19 cellular contexts compared by ENCODE assay signal in genomic region chr2:72809095-72809494, GRCh38. TPM values are rescaled to one million over a fixed set of nuclear protein-coding genes. Genes with fewer than 3 reads are reported as not detected.
DNase-seq lines count a peak whose midpoint lies in the region; ATAC-seq, FAIRE-seq and TF ChIP-seq lines count a peak whose summit lies in the region.
"Had no signal": no experiment of that assay in that cellular context is flagged by ENCODE, and none has a peak within 500 bp of the region (broad histone marks: within the 10 kb centered on the region; RNA-seq: fewer than 3 reads in every experiment).

No MANE protein-coding gene starts in this region.

- DNase-seq in K562 (ENCODE audit: extremely low read depth in 1 of 4, low spot score in 3 of 4) (no peak), LoVo (ENCODE audit: low spot score) (no peak), sigmoid colon (no peak), COLO668 (lab: John Stamatoyannopoulos, UW; ENCODE audit: unreplicated experiment) (no peak)
- DNase-seq: 8988T; C1 segment of cervical spinal cord; Caco-2; CD4-positive, alpha-beta memory T cell; DMS153; DND-41; GDM1; H9; HFFc6 had no signal

- no peak for TF ChIP-seq POLR2A in K562 (conservative IDR thresholded peaks at IDR 0.05)
- TF ChIP-seq POLR2A in sigmoid colon (IDR thresholded peaks at IDR 0.05), result no peak

- no peak overlapping the region for H3K4me2 ChIP-seq in K562 (ENCODE audit: insufficient read depth, low read length)
- H3K4me2 ChIP-seq: GM23338 had no signal

- CTCF ChIA-PET in HEK293 (lab: Yijun Ruan, JAX), result interaction anchor here (0.9 kb wide), 1 partner anchor 54 kb away, joined by 4 read pairs; no protein-coding TSS in a partner anchor
- CTCF ChIA-PET in K562 (lab: Yijun Ruan, JAX; ENCODE audit: low intra/inter-chr PET ratio), result no interaction called here

- 5% methylated on average over 1 of the region's 1 CpG for WGBS in K562 (ENCODE audit: insufficient coverage, low coverage, missing lambda C conversion rate)
- WGBS in sigmoid colon, 2 donors, result 95 to 97% methylated on average over 1 of the region's 1 CpG

- intact Hi-C loops in K562 (cut with micrococcal nuclease) (no loop called here), sigmoid colon (cut with DNase I) (no loop called here)

- TF ChIP-seq CTCF in HEK293 (tag by site-specific recombination; IDR thresholded peaks at IDR 0.05), result no peak
- TF ChIP-seq CTCF in K562 (IDR thresholded peaks at IDR 0.05 in 2 of 3, conservative IDR thresholded peaks at IDR 0.05 in 1 of 3; ENCODE audit: insufficient read depth in 2 of 3, low read depth in 1 of 3, low read length in 3 of 3), result no peak
- TF ChIP-seq CTCF in sigmoid colon (IDR thresholded peaks at IDR 0.05), result no peak

- TF ChIP-seq RAD21 in K562 (CRISPR knock-in tag; conservative IDR thresholded peaks at IDR 0.05 in 1 of 2, IDR thresholded peaks at IDR 0.05 in 1 of 2), result no peak

- no peaks in the 10 kb centered on the region for H3K27me3 ChIP-seq in K562 (ENCODE audit: control insufficient read depth in 2 of 2, insufficient read depth in 2 of 2, low read length in 2 of 2)
- no peaks in the 10 kb centered on the region for H3K27me3 ChIP-seq in sigmoid colon

- no peak for TF ChIP-seq EP300 in K562 (IDR thresholded peaks at IDR 0.05; ENCODE audit: low read length)
- no peak for TF ChIP-seq EP300 in sigmoid colon (IDR thresholded peaks at IDR 0.05)

- H3K27ac ChIP-seq in HEK293 (ENCODE audit: extremely low read depth, low read depth, low read length), result no peak overlapping the region
- H3K27ac ChIP-seq in K562 (ENCODE audit: extremely low read depth, low read depth, low read length), result no peak overlapping the region
- no peak overlapping the region for H3K27ac ChIP-seq in sigmoid colon

- no peak overlapping the region for H2AFZ ChIP-seq in K562 (ENCODE audit: low read depth, low read length)
- H2AFZ ChIP-seq: GM23338 had no signal

- H3K36me3 ChIP-seq in HEK293 (ENCODE audit: control insufficient read depth in 2 of 2, insufficient read depth in 1 of 2, low read length in 2 of 2) (peaks cover 0 to 5% of the 10 kb centered on the region in 2 experiments; a peak in 1 of 3 replicates), K562 (ENCODE audit: control insufficient read depth, insufficient read depth, low read length) (no peaks in the 10 kb centered on the region), sigmoid colon (no peaks in the 10 kb centered on the region)

- H3K9me1 ChIP-seq in K562 (ENCODE audit: control insufficient read depth, insufficient read depth, low read length), result no peaks in the 10 kb centered on the region

- H3K9me3 ChIP-seq in HEK293 (ENCODE audit: control insufficient read depth, insufficient read depth, low read depth, low read length) (peaks cover 3% of the 10 kb centered on the region; the same call in 1 of the 2 replicates), K562 (replicated peaks; ENCODE audit: control insufficient read depth, insufficient read depth, low read depth, low read length) (no peaks in the 10 kb centered on the region), sigmoid colon (no peaks in the 10 kb centered on the region)

- POLR2A ChIA-PET in HEK293 (lab: Yijun Ruan, JAX), result no interaction called here
- POLR2A ChIA-PET in K562 (lab: Yijun Ruan, JAX), result interaction anchor here (1.4 kb wide), 1 partner anchor 16 kb away, joined by 3 read pairs; no protein-coding TSS in a partner anchor

- BruUV-seq in K562 (replicated peaks; lab: Mats Ljungman, UMichigan), result no TSS peak

- H3K4me1 ChIP-seq in HEK293 (ENCODE audit: control insufficient read depth, insufficient read depth, low read length) (no peaks in the 10 kb centered on the region), K562 (replicated peaks in 1 of 2; ENCODE audit: control insufficient read depth in 2 of 2, insufficient read depth in 2 of 2, low read length in 2 of 2) (no peaks in the 10 kb centered on the region), sigmoid colon (no peaks in the 10 kb centered on the region)
- H3K4me1 ChIP-seq: Caco-2 had no signal

- peak; percentile 65 for FAIRE-seq in A204.1 (lab: Jason Lieb, UNC)
- no peak for FAIRE-seq in K562 (lab: Jason Lieb, UNC)
- FAIRE-seq: GM19239 had no signal

- no peaks in the 10 kb centered on the region for H4K20me1 ChIP-seq in K562 (replicated peaks; ENCODE audit: control insufficient read depth, insufficient read depth, low read length)

- H3K79me2 ChIP-seq in K562 (ENCODE audit: control insufficient read depth, insufficient read depth, low read length), result no peaks in the 10 kb centered on the region

- H3K9ac ChIP-seq in K562 (ENCODE audit: insufficient read depth in 1 of 2, low read depth in 2 of 2, low read length in 2 of 2), result no peak overlapping the region

- in situ Hi-C loops in K562 (cut with MboI), result no loop called here

- H3K4me3 ChIP-seq in HEK293 (ENCODE audit: low read depth, low read length) (no peak overlapping the region), K562 (no peak overlapping the region), sigmoid colon (no peak overlapping the region)
- H3K4me3 ChIP-seq: GM12878, GM23338 had no signal

- no peak for ATAC-seq in K562
- ATAC-seq: GM12878, GM23338, HCT116 had no signal

TF ChIP-seq in HEK293, 187 proteins besides CTCF, POLR2A, EP300 and RAD21 (continues in another document):
- TF ChIP-seq SETDB1 (IDR thresholded peaks at IDR 0.05; ENCODE audit: insufficient read length, low read length), result peak; percentile 83

TF ChIP-seq in K562, 482 proteins besides CTCF, POLR2A, EP300 and RAD21:
- TF ChIP-seq RFX7 (CRISPR knock-in tag; IDR thresholded peaks at IDR 0.05) (no peak), ZNF507 (tag; conservative IDR thresholded peaks at IDR 0.05) (peak; percentile 98)
TF ChIP-seq in K562: peak in this region for 1.

RNA-seq across cellular contexts. Expression of gene EXOC6B, which starts 16.7 kb away (rescaled TPM):
- total RNA-seq in K562 (2011; cell fraction: chromatin; rRNA removed; ENCODE audit: low replicate concordance), result 2.6 and 9.1 TPM in 2 replicates
- total RNA-seq in K562 (2011; cell fraction: nucleolus; rRNA removed), result 0.79 and 1.5 TPM in 2 replicates
- total RNA-seq in K562 (2011; cell fraction: nucleoplasm; rRNA removed), result 1.7 and 2.9 TPM in 2 replicates
- total RNA-seq in K562 (2014; rRNA removed) (1.8 and 4.2 TPM in 2 replicates), K562 (2014; rRNA removed; fragmentation: Illumina TruSeq; extraction: Trizol) (1.9 and 2.4 TPM in 2 replicates), K562 (2015; rRNA removed; fragmentation: Illumina TruSeq; extraction: Trizol) (2.0 TPM in 2 replicates), K562 (2021) (2.3 and 2.9 TPM in 2 replicates), sigmoid colon (10 to 100 TPM; 25.3 to 46.1 (median 42.0) TPM)
- polyA plus RNA-seq in K562 (2011; rRNA removed) (1.4 and 2.1 TPM in 2 replicates), K562 (2014; fragmentation: Illumina TruSeq; extraction: Trizol) (1.6 TPM in 2 replicates), K562 (2014; fragmentation: Nextera tagmentation; extraction: Ambion mirVana) (under 1 TPM; 0.28 to 0.67 TPM), K562 (2014; rRNA removed) (1.1 and 1.8 TPM in 2 replicates), sigmoid colon (1 to 10 TPM; 5.0 to 7.2 (median 5.1) TPM)
- polyA plus RNA-seq in K562 (2011; cell fraction: cytosol; rRNA removed), result 0.88 and 1.0 TPM in 2 replicates
- 1.7 and 2.1 TPM in 2 replicates for polyA plus RNA-seq in K562 (2011; cell fraction: nucleus; rRNA removed)
- 1.6 and 2.5 TPM in 2 replicates for polyA plus RNA-seq in K562 (2012)
- polyA minus RNA-seq in K562 (2011; rRNA and poly(A)+ RNA removed), result 3.7 and 4.0 TPM in 2 replicates
- polyA minus RNA-seq in K562 (2011; cell fraction: cytosol; rRNA and poly(A)+ RNA removed), result 1.7 and 5.1 TPM in 2 replicates
- polyA minus RNA-seq in K562 (2011; cell fraction: nucleus; rRNA and poly(A)+ RNA removed), result 2.0 and 3.9 TPM in 2 replicates
